Comparison of ENCODE assay signal across 18 cellular contexts in genomic region chr17:35705705-35706104, GRCh38. TPM values are rescaled to one million over a fixed set of nuclear protein-coding genes. Genes with fewer than 3 reads are reported as not detected.
DNase-seq lines count a peak whose midpoint lies in the region; ATAC-seq and TF ChIP-seq lines count a peak whose summit lies in the region.
"Had no signal": no experiment of that assay in that cellular context is flagged by ENCODE, and none has a peak within 500 bp of the region (broad histone marks: within the 10 kb centered on the region; RNA-seq: fewer than 3 reads in every experiment).

No MANE protein-coding gene starts in this region.

- no peaks in the 10 kb centered on the region for H3K36me3 ChIP-seq in cardiac muscle cell

- H3K27me3 ChIP-seq in cardiac muscle cell: no peaks in the 10 kb centered on the region
- H3K27me3 ChIP-seq: BLaER1 treated with 17β-estradiol and CSF1 and Interleukin-3, amounts not matched to agents 10 nM and 100 nM had no signal

- ATAC-seq in left colon (peak; percentile 7), HG02938 (IDR thresholded peaks at IDR 0.05; ENCODE audit: unreplicated experiment) (no peak)

- DNase-seq in cardiac muscle cell (ENCODE audit: low read depth in 1 of 2, low spot score in 1 of 2): no peak
- DNase-seq in cardiac septum (ENCODE audit: low spot score): no peak
- no peak for DNase-seq in left colon
- DNase-seq in foreskin fibroblast: no peak
- no peak for DNase-seq in islet precursor cell
- DNase-seq: KG1, MV-4-11, NCI-H187, NCI-H345, NCI-H526, OCI-M1, SHP77 treated with DMSO at 0.1 percent for 48 hours, SK-N-SH had no signal

- H3K27ac ChIP-seq in cardiac muscle cell (peak overlapping the region; percentile 60), VCaP (peak overlapping the region; percentile 48)
- H3K27ac ChIP-seq: BLaER1 treated with 17β-estradiol and CSF1 and Interleukin-3, amounts not matched to agents 10 nM and 100 nM had no signal

- intact Hi-C loops in cardiac septum (cut with DNase I) (no loop called here), left colon (cut with DNase I, micrococcal nuclease) (no loop called here)

- peaks cover 29% of the 10 kb centered on the region for H3K4me1 ChIP-seq in cardiac muscle cell (ENCODE audit: low read depth)

- no peaks in the 10 kb centered on the region for H3K9me3 ChIP-seq in cardiac muscle cell (ENCODE audit: low read depth)
- H3K9me3 ChIP-seq: SK-N-SH had no signal

- H3K4me3 ChIP-seq in cardiac muscle cell (no peak overlapping the region), foreskin fibroblast (ENCODE audit: low read depth in 1 of 2, low read length in 2 of 2) (no peak overlapping the region)
- H3K4me3 ChIP-seq: BLaER1 treated with 17β-estradiol and CSF1 and Interleukin-3, amounts not matched to agents 10 nM and 100 nM had no signal

- TF ChIP-seq CTCF in cardiac muscle cell (IDR thresholded peaks at IDR 0.05; ENCODE audit: low read depth, low read length): no peak
- TF ChIP-seq CTCF in VCaP (conservative IDR thresholded peaks at IDR 0.05): no peak
- no peak for TF ChIP-seq CTCF in foreskin fibroblast (IDR thresholded peaks at IDR 0.05; ENCODE audit: low read depth, low read length)

RNA-seq across cellular contexts. Expression of gene RASL10B, which starts 25.7 kb away (rescaled TPM):
- total RNA-seq in cardiac muscle cell (108 and 116 TPM in 2 replicates), cardiac septum (22.0 TPM), left colon (under 1 TPM in 1 of 2 donors, not detected in 1; 0.31 TPM)
- polyA plus RNA-seq in cardiac muscle cell: 71.6 and 94.4 TPM in 2 replicates

RNA-seq across cellular contexts. Expression of gene GAS2L2, which starts 47.3 kb away (rescaled TPM):
- 0.18 TPM in 1 of 2 replicates, not detected in the other for total RNA-seq in cardiac muscle cell
- polyA plus RNA-seq in cardiac muscle cell: 0.11 TPM in 1 of 2 replicates, not detected in the other
- total RNA-seq in cardiac septum: 0.08 TPM
- total RNA-seq in left colon: under 1 TPM in 1 of 2 donors, not detected in 1; 0.08 TPM
- total RNA-seq: A673, RPMI7951 had no signal
- polyA plus RNA-seq: SK-N-SH had no signal

RNA-seq across cellular contexts. Expression of gene C17orf50, which starts 55.0 kb away (rescaled TPM):
- total RNA-seq in cardiac muscle cell (0.21 and 0.74 TPM in 2 replicates), cardiac septum (not detected), left colon (not detected)
- 0.51 and 1.2 TPM in 2 replicates for polyA plus RNA-seq in cardiac muscle cell
- total RNA-seq: A673, RPMI7951 had no signal

Comparison
In these comparisons a context has a peak if more than half of its experiments do, and no peak if none do; other contexts are left out.
1. RNA of gene RASL10B, which starts 25.7 kb away (total RNA-seq): 108 to 116 TPM in cardiac muscle cell and 22.0 TPM in cardiac septum (single experiment); 0.31 TPM in left colon; every median in the first group is over 10 times any median in the second.